In genomic region chr2:37061770-37062169, GRCh38 we compare ENCODE assay signal across 17 cellular contexts. TPM values are rescaled to one million over a fixed set of nuclear protein-coding genes. Genes with fewer than 3 reads are reported as not detected.
DNase-seq lines count a peak whose midpoint lies in the region; ATAC-seq and TF ChIP-seq lines count a peak whose summit lies in the region.
"Had no signal": no experiment of that assay in that cellular context is flagged by ENCODE, and none has a peak within 500 bp of the region (broad histone marks: within the 10 kb centered on the region; RNA-seq: fewer than 3 reads in every experiment).

No MANE protein-coding gene starts in this region.

- H3K9me3 ChIP-seq in heart left ventricle (no peaks in the 10 kb centered on the region), left ventricle myocardium inferior (replicated peaks) (no peaks in the 10 kb centered on the region)
- H3K9me3 ChIP-seq: A549; BLaER1 treated with 17β-estradiol and CSF1 and Interleukin-3, amounts not matched to agents 10 nM and 100 nM; Caco-2 had no signal

- no peak for DNase-seq in Right ventricle myocardium superior
- no peak for DNase-seq in left cardiac atrium
- DNase-seq in heart left ventricle, result no peak
- DNase-seq in Right ventricle myocardium inferior (ENCODE audit: missing footprints), result no peak
- DNase-seq in left ventricle myocardium inferior, result no peak
- no peak for DNase-seq in cardiac septum (ENCODE audit: low spot score)
- DNase-seq: AML-193; Caco-2; Calu3; CD4-positive, alpha-beta T cell; CD8-positive, alpha-beta T cell; DMS79 treated with DMSO at 0.1 percent for 48 hours; GF-D8 had no signal

- peaks cover 0 to 100% (median 97%) of the 10 kb centered on the region in 9 donors for H3K36me3 ChIP-seq in heart left ventricle
- peaks cover 84% of the 10 kb centered on the region for H3K36me3 ChIP-seq in left ventricle myocardium inferior

- H3K27me3 ChIP-seq in heart left ventricle (no peaks in the 10 kb centered on the region), left ventricle myocardium inferior (ENCODE audit: low read depth) (no peaks in the 10 kb centered on the region)
- H3K27me3 ChIP-seq: BLaER1 treated with 17β-estradiol and CSF1 and Interleukin-3, amounts not matched to agents 10 nM and 100 nM had no signal

- 61 to 73% (median 67%) methylated on average over 5 of the region's 5 CpGs for WGBS in heart left ventricle, 4 donors

- H3K4me1 ChIP-seq in heart left ventricle, result peaks cover 0 to 9% (median 0%) of the 10 kb centered on the region in 12 donors
- peaks cover 18% of the 10 kb centered on the region for H3K4me1 ChIP-seq in left ventricle myocardium inferior
- H3K4me1 ChIP-seq: A549, Caco-2 had no signal

- no peak for TF ChIP-seq POLR2A in heart left ventricle (IDR thresholded peaks at IDR 0.05)

- H3K4me3 ChIP-seq in heart left ventricle (no peak overlapping the region), left ventricle myocardium inferior (no peak overlapping the region)
- H3K4me3 ChIP-seq: A549; BLaER1 treated with 17β-estradiol and CSF1 and Interleukin-3, amounts not matched to agents 10 nM and 100 nM had no signal

- TF ChIP-seq CTCF in heart left ventricle (IDR thresholded peaks at IDR 0.05) (no peak), left ventricle myocardium inferior (IDR thresholded peaks at IDR 0.05; ENCODE audit: borderline replicate concordance) (no peak)

- intact Hi-C loops in Right ventricle myocardium superior (cut with DNase I) (loop anchor here (10.0 kb wide), 1 partner anchor 67 kb away; no protein-coding TSS in a partner anchor), left cardiac atrium (cut with DNase I) (no loop called here), heart left ventricle (cut with DNase I) (no loop called here), Right ventricle myocardium inferior (cut with DNase I) (no loop called here), left ventricle myocardium inferior (cut with micrococcal nuclease) (no loop called here), cardiac septum (cut with DNase I) (no loop called here)

- ATAC-seq in Right ventricle myocardium superior (ENCODE audit: poor library complexity) (peak; percentile 69), left cardiac atrium (no peak), heart left ventricle (peak in 3 of 4 donors; percentile 55 to 60 (median 58)), Right ventricle myocardium inferior (no peak)
- ATAC-seq: A549; CD8-positive, alpha-beta T cell had no signal

- H3K27ac ChIP-seq in heart left ventricle (peak overlapping the region in 5 of 12 donors; percentile 5 to 47 (median 13)), left ventricle myocardium inferior (replicated peaks) (peak overlapping the region; percentile 13)
- H3K27ac ChIP-seq: 22Rv1, A549, C4-2B had no signal

RNA-seq across cellular contexts. Expression of gene HEATR5B, which starts 22.4 kb away (rescaled TPM):
- 27.7 TPM for total RNA-seq in Right ventricle myocardium superior
- total RNA-seq in left cardiac atrium, result 10 to 100 TPM; 11.6 to 16.3 TPM
- total RNA-seq in heart left ventricle, result 10 to 100 TPM; 16.3 to 22.8 (median 18.8) TPM
- 1 to 10 TPM; 6.7 to 8.0 TPM for polyA plus RNA-seq in heart left ventricle
- 31.0 TPM for total RNA-seq in Right ventricle myocardium inferior
- 20.0 TPM for total RNA-seq in left ventricle myocardium inferior
- 16.8 TPM for total RNA-seq in cardiac septum

RNA-seq across cellular contexts. Expression of gene GPATCH11, which starts 22.5 kb away (rescaled TPM):
- total RNA-seq in Right ventricle myocardium superior (4.5 TPM), left cardiac atrium (1 to 10 TPM; 5.9 to 7.3 TPM), heart left ventricle (1 to 10 TPM; 3.2 to 9.4 (median 5.6) TPM), Right ventricle myocardium inferior (5.9 TPM), left ventricle myocardium inferior (6.3 TPM), cardiac septum (6.7 TPM)
- polyA plus RNA-seq in heart left ventricle, result 1 to 10 TPM; 3.4 to 4.7 TPM

Comparison
In these comparisons a context has a peak if more than half of its experiments do, and no peak if none do; other contexts are left out.
1. ATAC-seq: peak in Right ventricle myocardium superior (single experiment) and heart left ventricle (3 of 4); none in left cardiac atrium (0 of 2) and Right ventricle myocardium inferior (single experiment).